Comparison of ENCODE assay signal across 13 cellular contexts in genomic region chr3:55607844-55608243, GRCh38.
A peak's percentile ranks its signal among the peaks of the same experiment; 100 is the strongest.
DNase-seq lines count a peak whose midpoint lies in the region; ATAC-seq, FAIRE-seq and TF ChIP-seq lines count a peak whose summit lies in the region.
"Had no signal": no experiment of that assay in that cellular context is flagged by ENCODE, and none has a peak within 500 bp of the region (broad histone marks: within the 10 kb centered on the region; RNA-seq: fewer than 3 reads in every experiment).

No MANE protein-coding gene starts in this region.

- no peak overlapping the region for H3K4me3 ChIP-seq in suprapubic skin
- no peak overlapping the region for H3K4me3 ChIP-seq in adrenal gland

- no peak for TF ChIP-seq POLR2A in GM12891 (IDR thresholded peaks at IDR 0.05; ENCODE audit: low read depth, low read length)
- TF ChIP-seq POLR2A in suprapubic skin (IDR thresholded peaks at IDR 0.05), result no peak
- TF ChIP-seq POLR2A in adrenal gland (IDR thresholded peaks at IDR 0.05), result no peak

- H3K4me1 ChIP-seq in suprapubic skin, result no peaks in the 10 kb centered on the region
- no peaks in the 10 kb centered on the region for H3K4me1 ChIP-seq in adrenal gland (replicated peaks in 1 of 2)

- no peaks in the 10 kb centered on the region for H3K36me3 ChIP-seq in suprapubic skin
- no peaks in the 10 kb centered on the region for H3K36me3 ChIP-seq in adrenal gland (replicated peaks in 1 of 2)

- TF ChIP-seq CTCF in suprapubic skin (IDR thresholded peaks at IDR 0.05) (no peak), adrenal gland (IDR thresholded peaks at IDR 0.05) (no peak)

- no peak for TF ChIP-seq EP300 in suprapubic skin (IDR thresholded peaks at IDR 0.05)

- ATAC-seq in GM19324 (IDR thresholded peaks at IDR 0.05; ENCODE audit: low FRiP score, unreplicated experiment) (peak; percentile 58), HG02798 (IDR thresholded peaks at IDR 0.05; ENCODE audit: poor library complexity, unreplicated experiment) (peak; percentile 92), HG03571 (IDR thresholded peaks at IDR 0.05; ENCODE audit: unreplicated experiment) (peak; percentile 79), HG03097 (IDR thresholded peaks at IDR 0.05; ENCODE audit: low FRiP score, unreplicated experiment) (no peak)

- H3K27me3 ChIP-seq in suprapubic skin (peaks cover 14% of the 10 kb centered on the region), adrenal gland (no peaks in the 10 kb centered on the region)

- H3K27ac ChIP-seq in suprapubic skin (no peak overlapping the region), adrenal gland (no peak overlapping the region)
- H3K27ac ChIP-seq: epithelial cell of prostate had no signal

- intact Hi-C loops in adrenal gland (cut with DNase I), result no loop called here

- DNase-seq in GM12891 (ENCODE audit: insufficient read length, low spot score) (no peak), suprapubic skin (ENCODE audit: low spot score in 2 of 2) (no peak), adrenal gland (no peak), NCI-H446 (lab: John Stamatoyannopoulos, UW) (no peak)
- DNase-seq: DMS79 treated with DMSO at 0.1 percent for 48 hours, H9, Karpas-422, NCI-H510A had no signal

- FAIRE-seq in GM12891 (lab: Jason Lieb, UNC), result peak; percentile 20

- WGBS in suprapubic skin, result 87% methylated on average over 6 of the region's 6 CpGs
- 89 to 94% (median 91%) methylated on average over 6 of the region's 6 CpGs for WGBS in adrenal gland, 4 donors

- H3K9me3 ChIP-seq in suprapubic skin (no peaks in the 10 kb centered on the region), adrenal gland (replicated peaks in 1 of 3) (no peaks in the 10 kb centered on the region)

TF ChIP-seq in GM12891, 5 proteins besides CTCF, POLR2A, EP300 and RAD21:
- TF ChIP-seq PAX5 (IDR thresholded peaks at IDR 0.05; ENCODE audit: insufficient read depth, low read length, severe bottlenecking) (no peak), POU2F2 (IDR thresholded peaks at IDR 0.05; ENCODE audit: low read depth, low read length) (peak; percentile 66; the same call in 1 of the 2 replicates)
